In the genomic region with DNA sequence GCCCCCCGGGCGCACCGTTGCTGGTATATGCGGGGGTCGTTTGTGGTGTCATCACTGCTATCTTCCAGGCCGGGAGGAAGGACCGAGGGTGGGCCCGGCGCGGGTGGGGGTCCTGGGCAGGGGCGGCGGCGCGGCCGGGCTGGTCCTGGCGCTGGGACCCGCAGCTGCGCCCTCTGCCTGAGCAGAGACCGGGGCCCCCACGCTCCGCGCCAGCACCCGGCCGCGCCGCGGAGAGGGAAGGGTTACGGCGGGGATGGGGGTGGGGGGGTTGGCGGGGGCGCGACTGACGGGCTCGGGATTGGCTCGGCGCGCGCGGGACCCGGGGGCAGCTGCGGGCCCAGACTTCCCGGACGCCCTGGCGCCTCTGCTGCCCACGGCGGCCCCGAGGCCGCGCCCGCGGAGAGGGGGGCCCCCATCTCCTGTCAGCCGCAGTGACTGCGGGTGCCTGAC, we compare ENCODE assay signal across 20 cellular contexts. TPM values are rescaled to one million over a fixed set of nuclear protein-coding genes. Genes with fewer than 3 reads are reported as not detected.
DNase-seq lines count a peak whose midpoint lies in the region; ATAC-seq, FAIRE-seq and TF ChIP-seq lines count a peak whose summit lies in the region.
"Had no signal": no experiment of that assay in that cellular context is flagged by ENCODE, and none has a peak within 500 bp of the region (broad histone marks: within the 10 kb centered on the region; RNA-seq: fewer than 3 reads in every experiment).

No MANE protein-coding gene starts in this region.

- no peaks in the 10 kb centered on the region for H3K36me3 Mint-ChIP-seq in astrocyte (ENCODE audit: low read depth, unreplicated experiment)
- H3K36me3 Mint-ChIP-seq: stimulated activated effector memory CD8-positive, alpha-beta T cell treated with anti-CD3 and anti-CD28 coated beads, Interleukin-12 subunit alpha, Interleukin-12 subunit beta, amount 100 ng/mL, for 72 hours had no signal

- WGBS in heart right ventricle, 2 donors = 7 to 22% methylated on average over 21 to 53 of the region's 53 CpGs
- 10% methylated on average over 36 of the region's 53 CpGs; no CpG with 5 or more reads in 1 of the 2 donors for WGBS in upper lobe of left lung, 2 donors

- peaks cover 3 to 32% (median 7%) of the 10 kb centered on the region in 9 donors for H3K4me1 ChIP-seq in heart right ventricle
- H3K4me1 ChIP-seq in astrocyte (ENCODE audit: insufficient read depth, low read length) = peaks cover 21% of the 10 kb centered on the region
- H3K4me1 ChIP-seq in left lung = peaks cover 10 to 17% of the 10 kb centered on the region in 2 donors
- peaks cover 19 to 33% (median 25%) of the 10 kb centered on the region in 4 donors for H3K4me1 ChIP-seq in upper lobe of left lung

- H3K27me3 ChIP-seq in heart right ventricle (peaks cover 0 to 65% (median 59%) of the 10 kb centered on the region in 7 donors), astrocyte (ENCODE audit: insufficient read depth, low read length) (peaks cover 5% of the 10 kb centered on the region), left lung (peaks cover 10 to 88% of the 10 kb centered on the region in 2 donors), upper lobe of left lung (peaks cover 0 to 23% (median 10%) of the 10 kb centered on the region in 4 donors)

- ATAC-seq in Right ventricle myocardium inferior (no peak), heart right ventricle (no peak), left lung (no peak), upper lobe of left lung (ENCODE audit: low FRiP score in 2 of 2) (no peak), GM21619 (IDR thresholded peaks at IDR 0.05; ENCODE audit: unreplicated experiment) (no peak), HG02623 (IDR thresholded peaks at IDR 0.05; ENCODE audit: unreplicated experiment) (no peak)
- ATAC-seq: stimulated activated effector memory CD8-positive, alpha-beta T cell treated with anti-CD3 and anti-CD28 coated beads, Interleukin-12 subunit alpha, Interleukin-12 subunit beta, amount 100 ng/mL, for 72 hours had no signal

- peak; percentile 9 for DNase-seq in Right ventricle myocardium inferior (ENCODE audit: missing footprints)
- DNase-seq in heart right ventricle = no peak
- no peak for DNase-seq in astrocyte (ENCODE audit: low read depth)
- peak; percentile 27 to 69 for DNase-seq in left lung
- DNase-seq in upper lobe of left lung = peak; percentile 15 to 83
- DNase-seq in ACHN = no peak
- DNase-seq: activated CD4-positive, alpha-beta T cell treated with anti-CD3 and anti-CD28 coated beads, Interleukin-2, amount 10 ng/mL, durations not matched to agents 24 days and 14 days; central memory CD4-positive, alpha-beta T cell; foreskin melanocyte; Kasumi-1; NCI-H1417 treated with DMSO at 0.1 percent for 48 hours; NCI-H446 treated with DMSO at 0.1 percent for 48 hours; SIG-M5; small intestine had no signal

- H3K9me3 Mint-ChIP-seq in astrocyte (ENCODE audit: unreplicated experiment) = no peaks in the 10 kb centered on the region
- H3K9me3 Mint-ChIP-seq: activated CD4-positive, alpha-beta T cell treated with anti-CD3 and anti-CD28 coated beads, Interleukin-2, amount 10 ng/mL, durations not matched to agents 24 days and 14 days; stimulated activated effector memory CD8-positive, alpha-beta T cell treated with anti-CD3 and anti-CD28 coated beads, Interleukin-12 subunit alpha, Interleukin-12 subunit beta, amount 100 ng/mL, for 72 hours had no signal

- in situ Hi-C loops in ACHN (cut with HindIII; ENCODE audit: low pct_ligation_motif_present, low pct_unique_long_range_greater_than_20kb, low sequenced_read_pairs) = no loop called here

- H3K9ac ChIP-seq in astrocyte (ENCODE audit: low read length) = no peak overlapping the region

- TF ChIP-seq CTCF in heart right ventricle (IDR thresholded peaks at IDR 0.05) = no peak
- no peak for TF ChIP-seq CTCF in astrocyte (IDR thresholded peaks at IDR 0.05; ENCODE audit: insufficient read depth, low read depth, low read length)
- TF ChIP-seq CTCF in left lung (IDR thresholded peaks at IDR 0.05) = no peak
- no peak for TF ChIP-seq CTCF in upper lobe of left lung (IDR thresholded peaks at IDR 0.05)

- no peaks in the 10 kb centered on the region for H3K9me3 ChIP-seq in heart right ventricle
- H3K9me3 ChIP-seq in astrocyte (ENCODE audit: insufficient read depth, low read depth, low read length) = no peaks in the 10 kb centered on the region
- H3K9me3 ChIP-seq in left lung = no peaks in the 10 kb centered on the region
- no peaks in the 10 kb centered on the region for H3K9me3 ChIP-seq in upper lobe of left lung

- H3K79me2 ChIP-seq in astrocyte (ENCODE audit: insufficient read depth, low read length) = no peaks in the 10 kb centered on the region

- H3K4me2 ChIP-seq in astrocyte (ENCODE audit: low read length) = peak overlapping the region; percentile 48

- no peak overlapping the region for H3K27ac Mint-ChIP-seq in astrocyte (ENCODE audit: unreplicated experiment)
- H3K27ac Mint-ChIP-seq: activated CD4-positive, alpha-beta T cell treated with anti-CD3 and anti-CD28 coated beads, Interleukin-2, amount 10 ng/mL, durations not matched to agents 24 days and 14 days; stimulated activated effector memory CD8-positive, alpha-beta T cell treated with anti-CD3 and anti-CD28 coated beads, Interleukin-12 subunit alpha, Interleukin-12 subunit beta, amount 100 ng/mL, for 72 hours had no signal

- no peak for TF ChIP-seq POLR2A in upper lobe of left lung (IDR thresholded peaks at IDR 0.05)

- peak overlapping the region in 1 of 10 donors; percentile 29 for H3K4me3 ChIP-seq in heart right ventricle
- H3K4me3 ChIP-seq in astrocyte (ENCODE audit: insufficient read depth, low read depth, low read length) = no peak overlapping the region
- no peak overlapping the region for H3K4me3 ChIP-seq in left lung
- H3K4me3 ChIP-seq in upper lobe of left lung = no peak overlapping the region

- no peak overlapping the region for H2AFZ ChIP-seq in astrocyte (ENCODE audit: low read depth, low read length)

- no peak overlapping the region for H3K4me3 Mint-ChIP-seq in astrocyte (ENCODE audit: unreplicated experiment)
- H3K4me3 Mint-ChIP-seq: activated CD4-positive, alpha-beta T cell treated with anti-CD3 and anti-CD28 coated beads, Interleukin-2, amount 10 ng/mL, durations not matched to agents 24 days and 14 days; stimulated activated effector memory CD8-positive, alpha-beta T cell treated with anti-CD3 and anti-CD28 coated beads, Interleukin-12 subunit alpha, Interleukin-12 subunit beta, amount 100 ng/mL, for 72 hours had no signal

- peaks cover 3% of the 10 kb centered on the region for H4K20me1 ChIP-seq in astrocyte (ENCODE audit: insufficient read depth, low read length)

- intact Hi-C loops in Right ventricle myocardium inferior (cut with DNase I) (loop anchor here (5.0 kb wide), 1 partner anchor 47 kb away; the partner anchor contains the start of gene NOC2L), heart right ventricle (cut with DNase I) (loop anchor here in 4 of 10 donors (5.0 to 10.0 kb wide), 3 partner anchors 45 to 52 kb away; partner anchors contain the start of genes NOC2L (in 3 of the 4) and KLHL17 (in 1 of the 4)), left lung (cut with DNase I) (no loop called here)

- no peak for TF ChIP-seq EP300 in upper lobe of left lung (IDR thresholded peaks at IDR 0.05)

- FAIRE-seq in astrocyte (lab: Jason Lieb, UNC) = no peak
- FAIRE-seq: D721Med, endometrium, small intestine, urothelium cell line had no signal

- H3K36me3 ChIP-seq in heart right ventricle (peaks cover 0 to 7% (median 0%) of the 10 kb centered on the region in 9 donors), astrocyte (ENCODE audit: insufficient read depth, low read length) (no peaks in the 10 kb centered on the region), left lung (no peaks in the 10 kb centered on the region), upper lobe of left lung (no peaks in the 10 kb centered on the region)

- peaks cover 40% of the 10 kb centered on the region for H3K27me3 Mint-ChIP-seq in astrocyte (ENCODE audit: low read depth, unreplicated experiment)

- H3K27ac ChIP-seq in heart right ventricle (no peak overlapping the region), astrocyte (ENCODE audit: low read depth, low read length) (no peak overlapping the region), left lung (no peak overlapping the region), upper lobe of left lung (no peak overlapping the region)

- H3K4me1 Mint-ChIP-seq in astrocyte (ENCODE audit: low read depth, unreplicated experiment) = peaks cover 4% of the 10 kb centered on the region

RNA-seq across cellular contexts. Expression of gene SAMD11, which starts 13.8 kb away (rescaled TPM):
- total RNA-seq in Right ventricle myocardium inferior = 1.7 TPM
- total RNA-seq in heart right ventricle = 1 to 10 TPM in 8 of 10 donors, under 1 TPM in 2; 0.87 to 2.2 (median 1.2) TPM
- polyA plus RNA-seq in heart right ventricle = 1 to 10 TPM; 1.5 to 2.4 TPM
- 6.0 and 9.5 TPM in 2 replicates for total RNA-seq in astrocyte
- 10 to 100 TPM in 1 of 2 donors, 1 to 10 TPM in 1; 7.1 to 49.7 TPM for total RNA-seq in left lung
- 1 to 10 TPM; 1.0 to 9.3 (median 2.4) TPM for total RNA-seq in upper lobe of left lung
- total RNA-seq: activated CD4-positive, alpha-beta T cell treated with anti-CD3 and anti-CD28 coated beads, Interleukin-2, amount 10 ng/mL, durations not matched to agents 24 days and 14 days had no signal

RNA-seq across cellular contexts. Expression of gene NOC2L, which starts 49.2 kb away (rescaled TPM):
- total RNA-seq in Right ventricle myocardium inferior (41.7 TPM), heart right ventricle (10 to 100 TPM; 38.3 to 52.5 (median 42.6) TPM), astrocyte (83.7 and 91.4 TPM in 2 replicates), left lung (10 to 100 TPM; 44.9 to 76.8 TPM), upper lobe of left lung (10 to 100 TPM; 28.7 to 66.0 (median 51.0) TPM)
- polyA plus RNA-seq in heart right ventricle = 10 to 100 TPM; 62.5 to 64.8 TPM

RNA-seq across cellular contexts. Expression of gene KLHL17, which starts 50.5 kb away (rescaled TPM):
- 7.0 TPM for total RNA-seq in Right ventricle myocardium inferior
- total RNA-seq in heart right ventricle = 1 to 10 TPM; 1.3 to 6.6 (median 3.2) TPM
- polyA plus RNA-seq in heart right ventricle = 10 to 100 TPM in 1 of 2 donors, 1 to 10 TPM in 1; 7.7 to 10.2 TPM
- 25.6 and 25.9 TPM in 2 replicates for total RNA-seq in astrocyte
- 10 to 100 TPM; 11.8 to 17.9 TPM for total RNA-seq in left lung
- total RNA-seq in upper lobe of left lung = 10 to 100 TPM in 4 of 6 donors, 1 to 10 TPM in 2; 4.7 to 45.1 (median 16.5) TPM

RNA-seq across cellular contexts. Expression of gene PLEKHN1, which starts 56.4 kb away (rescaled TPM):
- total RNA-seq in Right ventricle myocardium inferior = not detected
- total RNA-seq in heart right ventricle = under 1 TPM in 2 of 10 donors, not detected in 8; 0.13 to 0.30 TPM
- under 1 TPM; 0.28 to 0.37 TPM for polyA plus RNA-seq in heart right ventricle
- 2.1 and 2.4 TPM in 2 replicates for total RNA-seq in astrocyte
- 1 to 10 TPM; 3.8 to 5.1 TPM for total RNA-seq in left lung
- 10 to 100 TPM in 1 of 6 donors, 1 to 10 TPM in 5; 1.1 to 11.5 (median 1.6) TPM for total RNA-seq in upper lobe of left lung

Comparison
In these comparisons a context has a peak if more than half of its experiments do, and no peak if none do; other contexts are left out.
1. DNase-seq: peak in Right ventricle myocardium inferior (single experiment), left lung (2 of 2) and upper lobe of left lung (2 of 2); none in heart right ventricle (0 of 2), astrocyte (single experiment) and ACHN (single experiment).